12 cellular contexts compared by ENCODE assay signal in genomic region chr5:132905938-132906337, GRCh38. TPM values are rescaled to one million over a fixed set of nuclear protein-coding genes. Genes with fewer than 3 reads are reported as not detected.
DNase-seq lines count a peak whose midpoint lies in the region; ATAC-seq, FAIRE-seq and TF ChIP-seq lines count a peak whose summit lies in the region.
"Had no signal": no experiment of that assay in that cellular context is flagged by ENCODE, and none has a peak within 500 bp of the region (broad histone marks: within the 10 kb centered on the region; RNA-seq: fewer than 3 reads in every experiment).

No MANE protein-coding gene starts in this region.

- H3K9me3 Mint-ChIP-seq in neural crest cell (no peaks in the 10 kb centered on the region), nephron progenitor cell (no peaks in the 10 kb centered on the region)

- H3K4me1 Mint-ChIP-seq in neural crest cell (no peaks in the 10 kb centered on the region), nephron progenitor cell (no peaks in the 10 kb centered on the region)

- FAIRE-seq in RCC 7860 (lab: Jason Lieb, UNC) = no peak

- no peaks in the 10 kb centered on the region for H3K27me3 Mint-ChIP-seq in neural crest cell (ENCODE audit: low read depth)
- no peaks in the 10 kb centered on the region for H3K27me3 Mint-ChIP-seq in nephron progenitor cell (ENCODE audit: low read depth, poor library complexity)

- DNase-seq in GM04504 (ENCODE audit: low read depth) = peak; percentile 4
- DNase-seq in NCI-H146 treated with DMSO at 0.1 percent for 48 hours (lab: John Stamatoyannopoulos, UW; ENCODE audit: unreplicated experiment) = peak; percentile 68
- DNase-seq in choroid plexus epithelial cell (ENCODE audit: low read depth) = peak; percentile 74
- DNase-seq in neural crest cell (ENCODE audit: low read depth, low spot score) = no peak
- no peak for DNase-seq in nephron progenitor cell
- no peak for DNase-seq in activated gamma-delta T cell (lab: John Stamatoyannopoulos, UW)
- no peak for DNase-seq in stimulated activated naive CD8-positive, alpha-beta T cell treated with anti-CD3 and anti-CD28 coated beads, Interleukin-15, Interleukin-2, amounts not matched to agents 100 U/mL and 50 U/mL, for 24 hours
- DNase-seq in RCC 7860 (ENCODE audit: low spot score) = no peak
- DNase-seq: dorsolateral prefrontal cortex, GF-D8 had no signal

- no peak for ATAC-seq in stimulated activated naive CD8-positive, alpha-beta T cell treated with anti-CD3 and anti-CD28 coated beads, Interleukin-15, Interleukin-2, amounts not matched to agents 100 U/mL and 50 U/mL, for 24 hours
- ATAC-seq: activated CD4-positive, CD25-positive, alpha-beta regulatory T cell treated with anti-CD3 and anti-CD28 coated beads, Interleukin-2, amount 50 U/mL, for 24 hours had no signal

- H3K36me3 Mint-ChIP-seq in neural crest cell (ENCODE audit: low read depth) (peaks cover 3% of the 10 kb centered on the region), nephron progenitor cell (ENCODE audit: low read depth) (peaks cover 67% of the 10 kb centered on the region)

- H3K4me3 Mint-ChIP-seq in neural crest cell (no peak overlapping the region), nephron progenitor cell (no peak overlapping the region)

- no peak overlapping the region for H3K4me3 ChIP-seq in choroid plexus epithelial cell (ENCODE audit: low read depth, low read length)
- H3K4me3 ChIP-seq: dorsolateral prefrontal cortex, PC-9 had no signal

- H3K27ac Mint-ChIP-seq in neural crest cell (ENCODE audit: unreplicated experiment) (no peak overlapping the region), nephron progenitor cell (no peak overlapping the region)

- TF ChIP-seq CTCF in choroid plexus epithelial cell (conservative IDR thresholded peaks at IDR 0.05; ENCODE audit: low read depth, low read length) (peak; percentile 11), neural crest cell (conservative IDR thresholded peaks at IDR 0.05) (peak; percentile 33), nephron progenitor cell (IDR thresholded peaks at IDR 0.05) (no peak)

RNA-seq across cellular contexts. Expression of gene LEAP2, which starts 32.5 kb away (rescaled TPM):
- total RNA-seq in neural crest cell = 2.9 and 3.1 TPM in 2 replicates

RNA-seq across cellular contexts. Expression of gene UQCRQ, which starts 39.5 kb away (rescaled TPM):
- total RNA-seq in neural crest cell = 274 and 293 TPM in 2 replicates

RNA-seq across cellular contexts. Expression of gene GDF9, which starts 39.7 kb away (rescaled TPM):
- total RNA-seq in neural crest cell = 0.49 and 0.89 TPM in 2 replicates

RNA-seq across cellular contexts. Expression of gene AFF4, which starts 57.5 kb away (rescaled TPM):
- 64.7 and 67.5 TPM in 2 replicates for total RNA-seq in neural crest cell

Comparison
In these comparisons a context has a peak if more than half of its experiments do, and no peak if none do; other contexts are left out.
1. DNase-seq: peak in GM04504 (single experiment), NCI-H146 treated with DMSO at 0.1 percent for 48 hours (single experiment) and choroid plexus epithelial cell (single experiment); none in neural crest cell (single experiment), nephron progenitor cell (single experiment), activated gamma-delta T cell (single experiment), stimulated activated naive CD8-positive, alpha-beta T cell treated with anti-CD3 and anti-CD28 coated beads, Interleukin-15, Interleukin-2, amounts not matched to agents 100 U/mL and 50 U/mL, for 24 hours (single experiment) and RCC 7860 (single experiment).